Comparison of ENCODE assay signal across 1 cellular context in genomic region chr19:32691291-32691951, GRCh38.
TF ChIP-seq lines count a peak whose summit lies in the region.

Gene NUDT19 (plus strand): TSS chr19:32691821. CDS start chr19:32691961, 140 bp downstream.

TF ChIP-seq in HepG2, 621 proteins besides CTCF, POLR2A, EP300 and RAD21 (continued from another document and continues in another):
- TF ChIP-seq ELK4 (CRISPR knock-in tag; IDR thresholded peaks at IDR 0.05; ENCODE audit: borderline replicate concordance) (no peak), MXI1 (IDR thresholded peaks at IDR 0.05; ENCODE audit: borderline replicate concordance, low read depth, low read length) (0 out of 3 replicates have a peak, but pooled peaks have one; percentile 9), REXO4 (CRISPR knock-in tag; IDR thresholded peaks at IDR 0.05; ENCODE audit: borderline replicate concordance) (no peak), KLF6 (CRISPR knock-in tag; IDR thresholded peaks at IDR 0.05) (no peak), DRAP1 (CRISPR knock-in tag; IDR thresholded peaks at IDR 0.05) (peak; percentile 28; the same call in 1 of the 2 replicates), ZNF20 (CRISPR knock-in tag; IDR thresholded peaks at IDR 0.05) (no peak), ZNF589 (CRISPR knock-in tag; conservative IDR thresholded peaks at IDR 0.05) (0 out of 2 replicates have a peak, but pooled peaks have one; percentile 17), NR2C2 (CRISPR knock-in tag; IDR thresholded peaks at IDR 0.05; ENCODE audit: borderline replicate concordance) (0 out of 2 replicates have a peak, but pooled peaks have one; percentile 4), SOX6 (IDR thresholded peaks at IDR 0.05) (no peak), SOX6 (CRISPR knock-in tag; IDR thresholded peaks at IDR 0.05) (peak; percentile 51; the same call in 1 of the 2 replicates), BHLHE40 (IDR thresholded peaks at IDR 0.05; ENCODE audit: low read length) (no peak), RXRA (CRISPR knock-in tag; IDR thresholded peaks at IDR 0.05) (peak; percentile 45; the same call in 1 of the 2 replicates), ELF3 (CRISPR knock-in tag; IDR thresholded peaks at IDR 0.05) (no peak), HCFC1 (IDR thresholded peaks at IDR 0.05; ENCODE audit: low read depth, low read length) (no peak), KDM3A (CRISPR knock-in tag; IDR thresholded peaks at IDR 0.05; ENCODE audit: low read depth) (0 out of 2 replicates have a peak, but pooled peaks have one; percentile 50), SOX13 (IDR thresholded peaks at IDR 0.05) (no peak), SOX13 (CRISPR knock-in tag; conservative IDR thresholded peaks at IDR 0.05 in 1 of 2, IDR thresholded peaks at IDR 0.05 in 1 of 2) (peak in 1 of 2 experiments; percentile 52; a peak in 2 of 4 replicates), ZNF768 (CRISPR knock-in tag; IDR thresholded peaks at IDR 0.05) (no peak), CHD2 (IDR thresholded peaks at IDR 0.05; ENCODE audit: low read depth, low read length) (peak; percentile 92), ZKSCAN8 (CRISPR knock-in tag; IDR thresholded peaks at IDR 0.05; ENCODE audit: borderline replicate concordance) (no peak), ERF (CRISPR knock-in tag; IDR thresholded peaks at IDR 0.05) (no peak), SKI (IDR thresholded peaks at IDR 0.05; ENCODE audit: partially characterized antibody) (peak; percentile 7), ZBTB7B (CRISPR knock-in tag; IDR thresholded peaks at IDR 0.05) (peak; percentile 23; the same call in 1 of the 2 replicates), ZNF430 (CRISPR knock-in tag; IDR thresholded peaks at IDR 0.05) (0 out of 2 replicates have a peak, but pooled peaks have one; percentile 1), SRSF1 (optimal IDR thresholded peaks at IDR 0.05; ENCODE audit: low read depth, low read length) (no peak), GABPB1 (CRISPR knock-in tag; IDR thresholded peaks at IDR 0.05) (peak; percentile 32; the same call in 1 of the 2 replicates), RARA (CRISPR knock-in tag; IDR thresholded peaks at IDR 0.05) (peak; percentile 45), ZNF224 (CRISPR knock-in tag; IDR thresholded peaks at IDR 0.05) (no peak), SOX5 (CRISPR knock-in tag; IDR thresholded peaks at IDR 0.05; ENCODE audit: borderline replicate concordance) (0 out of 2 replicates have a peak, but pooled peaks have one; percentile 21), KLF16 (CRISPR knock-in tag; IDR thresholded peaks at IDR 0.05) (0 out of 4 replicates have a peak, but pooled peaks of 1 of the 2 experiments have one; percentile 26), TAF1 (CRISPR knock-in tag; IDR thresholded peaks at IDR 0.05) (peak; percentile 63), ZNF790 (CRISPR knock-in tag; IDR thresholded peaks at IDR 0.05; ENCODE audit: borderline replicate concordance) (no peak), NCOR1 (IDR thresholded peaks at IDR 0.05; ENCODE audit: borderline replicate concordance, low read length) (no peak), EEA1 (CRISPR knock-in tag; IDR thresholded peaks at IDR 0.05; ENCODE audit: borderline replicate concordance) (no peak), PHF20 (CRISPR knock-in tag; IDR thresholded peaks at IDR 0.05) (peak; percentile 68; the same call in 1 of the 2 replicates), PREB (CRISPR knock-in tag; IDR thresholded peaks at IDR 0.05) (no peak), ZNF619 (CRISPR knock-in tag; IDR thresholded peaks at IDR 0.05) (no peak), POGZ (CRISPR knock-in tag; IDR thresholded peaks at IDR 0.05) (peak; percentile 61), ZNF260 (CRISPR knock-in tag; IDR thresholded peaks at IDR 0.05; ENCODE audit: borderline replicate concordance, low read depth) (no peak), ZNF550 (CRISPR knock-in tag; IDR thresholded peaks at IDR 0.05; ENCODE audit: borderline replicate concordance) (no peak), HOXA3 (CRISPR knock-in tag; IDR thresholded peaks at IDR 0.05) (peak; percentile 60), ZSCAN25 (CRISPR knock-in tag; IDR thresholded peaks at IDR 0.05) (peak; percentile 15; the same call in 1 of the 2 replicates), HOXA9 (CRISPR knock-in tag; IDR thresholded peaks at IDR 0.05; ENCODE audit: borderline replicate concordance) (no peak; the same call in 1 of the 2 replicates), ZFP37 (CRISPR knock-in tag; IDR thresholded peaks at IDR 0.05; ENCODE audit: borderline replicate concordance) (peak; percentile 28; the same call in 1 of the 2 replicates), MEIS2 (CRISPR knock-in tag; IDR thresholded peaks at IDR 0.05) (no peak), YEATS2 (CRISPR knock-in tag; IDR thresholded peaks at IDR 0.05; ENCODE audit: borderline replicate concordance) (peak; percentile 56; the same call in 1 of the 2 replicates)
- TF ChIP-seq, protein P1, sequence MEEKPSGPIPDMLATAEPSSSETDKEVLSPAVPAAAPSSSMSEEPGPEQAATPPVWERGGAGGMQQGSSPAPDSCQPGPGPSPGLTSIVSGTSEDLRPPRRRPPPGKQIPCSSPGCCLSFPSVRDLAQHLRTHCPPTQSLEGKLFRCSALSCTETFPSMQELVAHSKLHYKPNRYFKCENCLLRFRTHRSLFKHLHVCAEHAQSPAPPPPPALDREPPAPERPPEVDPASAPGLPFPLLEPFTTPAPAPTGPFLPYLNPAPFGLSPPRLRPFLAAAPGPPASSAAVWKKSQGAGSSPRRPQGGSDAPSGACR (CRISPR knock-in tag; IDR thresholded peaks at IDR 0.05): peak; percentile 47; the same call in 1 of the 2 replicates
- TF ChIP-seq, protein P2, sequence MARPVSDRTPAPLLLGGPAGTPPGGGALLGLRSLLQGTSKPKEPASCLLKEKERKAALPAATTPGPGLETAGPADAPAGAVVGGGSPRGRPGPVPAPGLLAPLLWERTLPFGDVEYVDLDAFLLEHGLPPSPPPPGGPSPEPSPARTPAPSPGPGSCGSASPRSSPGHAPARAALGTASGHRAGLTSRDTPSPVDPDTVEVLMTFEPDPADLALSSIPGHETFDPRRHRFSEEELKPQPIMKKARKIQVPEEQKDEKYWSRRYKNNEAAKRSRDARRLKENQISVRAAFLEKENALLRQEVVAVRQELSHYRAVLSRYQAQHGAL (CRISPR knock-in tag; IDR thresholded peaks at IDR 0.05; ENCODE audit: not compliant biosample characterization): peak; percentile 78
- TF ChIP-seq, protein P3, sequence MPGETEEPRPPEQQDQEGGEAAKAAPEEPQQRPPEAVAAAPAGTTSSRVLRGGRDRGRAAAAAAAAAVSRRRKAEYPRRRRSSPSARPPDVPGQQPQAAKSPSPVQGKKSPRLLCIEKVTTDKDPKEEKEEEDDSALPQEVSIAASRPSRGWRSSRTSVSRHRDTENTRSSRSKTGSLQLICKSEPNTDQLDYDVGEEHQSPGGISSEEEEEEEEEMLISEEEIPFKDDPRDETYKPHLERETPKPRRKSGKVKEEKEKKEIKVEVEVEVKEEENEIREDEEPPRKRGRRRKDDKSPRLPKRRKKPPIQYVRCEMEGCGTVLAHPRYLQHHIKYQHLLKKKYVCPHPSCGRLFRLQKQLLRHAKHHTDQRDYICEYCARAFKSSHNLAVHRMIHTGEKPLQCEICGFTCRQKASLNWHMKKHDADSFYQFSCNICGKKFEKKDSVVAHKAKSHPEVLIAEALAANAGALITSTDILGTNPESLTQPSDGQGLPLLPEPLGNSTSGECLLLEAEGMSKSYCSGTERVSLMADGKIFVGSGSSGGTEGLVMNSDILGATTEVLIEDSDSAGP (CRISPR knock-in tag; IDR thresholded peaks at IDR 0.05; ENCODE audit: borderline replicate concordance): peak; percentile 72; the same call in 1 of the 2 replicates
- TF ChIP-seq, protein P4, sequence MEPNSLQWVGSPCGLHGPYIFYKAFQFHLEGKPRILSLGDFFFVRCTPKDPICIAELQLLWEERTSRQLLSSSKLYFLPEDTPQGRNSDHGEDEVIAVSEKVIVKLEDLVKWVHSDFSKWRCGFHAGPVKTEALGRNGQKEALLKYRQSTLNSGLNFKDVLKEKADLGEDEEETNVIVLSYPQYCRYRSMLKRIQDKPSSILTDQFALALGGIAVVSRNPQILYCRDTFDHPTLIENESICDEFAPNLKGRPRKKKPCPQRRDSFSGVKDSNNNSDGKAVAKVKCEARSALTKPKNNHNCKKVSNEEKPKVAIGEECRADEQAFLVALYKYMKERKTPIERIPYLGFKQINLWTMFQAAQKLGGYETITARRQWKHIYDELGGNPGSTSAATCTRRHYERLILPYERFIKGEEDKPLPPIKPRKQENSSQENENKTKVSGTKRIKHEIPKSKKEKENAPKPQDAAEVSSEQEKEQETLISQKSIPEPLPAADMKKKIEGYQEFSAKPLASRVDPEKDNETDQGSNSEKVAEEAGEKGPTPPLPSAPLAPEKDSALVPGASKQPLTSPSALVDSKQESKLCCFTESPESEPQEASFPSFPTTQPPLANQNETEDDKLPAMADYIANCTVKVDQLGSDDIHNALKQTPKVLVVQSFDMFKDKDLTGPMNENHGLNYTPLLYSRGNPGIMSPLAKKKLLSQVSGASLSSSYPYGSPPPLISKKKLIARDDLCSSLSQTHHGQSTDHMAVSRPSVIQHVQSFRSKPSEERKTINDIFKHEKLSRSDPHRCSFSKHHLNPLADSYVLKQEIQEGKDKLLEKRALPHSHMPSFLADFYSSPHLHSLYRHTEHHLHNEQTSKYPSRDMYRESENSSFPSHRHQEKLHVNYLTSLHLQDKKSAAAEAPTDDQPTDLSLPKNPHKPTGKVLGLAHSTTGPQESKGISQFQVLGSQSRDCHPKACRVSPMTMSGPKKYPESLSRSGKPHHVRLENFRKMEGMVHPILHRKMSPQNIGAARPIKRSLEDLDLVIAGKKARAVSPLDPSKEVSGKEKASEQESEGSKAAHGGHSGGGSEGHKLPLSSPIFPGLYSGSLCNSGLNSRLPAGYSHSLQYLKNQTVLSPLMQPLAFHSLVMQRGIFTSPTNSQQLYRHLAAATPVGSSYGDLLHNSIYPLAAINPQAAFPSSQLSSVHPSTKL (CRISPR knock-in tag; IDR thresholded peaks at IDR 0.05): peak; percentile 28; the same call in 1 of the 2 replicates
- TF ChIP-seq, protein P5, sequence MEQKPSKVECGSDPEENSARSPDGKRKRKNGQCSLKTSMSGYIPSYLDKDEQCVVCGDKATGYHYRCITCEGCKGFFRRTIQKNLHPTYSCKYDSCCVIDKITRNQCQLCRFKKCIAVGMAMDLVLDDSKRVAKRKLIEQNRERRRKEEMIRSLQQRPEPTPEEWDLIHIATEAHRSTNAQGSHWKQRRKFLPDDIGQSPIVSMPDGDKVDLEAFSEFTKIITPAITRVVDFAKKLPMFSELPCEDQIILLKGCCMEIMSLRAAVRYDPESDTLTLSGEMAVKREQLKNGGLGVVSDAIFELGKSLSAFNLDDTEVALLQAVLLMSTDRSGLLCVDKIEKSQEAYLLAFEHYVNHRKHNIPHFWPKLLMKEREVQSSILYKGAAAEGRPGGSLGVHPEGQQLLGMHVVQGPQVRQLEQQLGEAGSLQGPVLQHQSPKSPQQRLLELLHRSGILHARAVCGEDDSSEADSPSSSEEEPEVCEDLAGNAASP (CRISPR knock-in tag; IDR thresholded peaks at IDR 0.05; ENCODE audit: borderline replicate concordance): peak; percentile 58
- TF ChIP-seq, protein P6, sequence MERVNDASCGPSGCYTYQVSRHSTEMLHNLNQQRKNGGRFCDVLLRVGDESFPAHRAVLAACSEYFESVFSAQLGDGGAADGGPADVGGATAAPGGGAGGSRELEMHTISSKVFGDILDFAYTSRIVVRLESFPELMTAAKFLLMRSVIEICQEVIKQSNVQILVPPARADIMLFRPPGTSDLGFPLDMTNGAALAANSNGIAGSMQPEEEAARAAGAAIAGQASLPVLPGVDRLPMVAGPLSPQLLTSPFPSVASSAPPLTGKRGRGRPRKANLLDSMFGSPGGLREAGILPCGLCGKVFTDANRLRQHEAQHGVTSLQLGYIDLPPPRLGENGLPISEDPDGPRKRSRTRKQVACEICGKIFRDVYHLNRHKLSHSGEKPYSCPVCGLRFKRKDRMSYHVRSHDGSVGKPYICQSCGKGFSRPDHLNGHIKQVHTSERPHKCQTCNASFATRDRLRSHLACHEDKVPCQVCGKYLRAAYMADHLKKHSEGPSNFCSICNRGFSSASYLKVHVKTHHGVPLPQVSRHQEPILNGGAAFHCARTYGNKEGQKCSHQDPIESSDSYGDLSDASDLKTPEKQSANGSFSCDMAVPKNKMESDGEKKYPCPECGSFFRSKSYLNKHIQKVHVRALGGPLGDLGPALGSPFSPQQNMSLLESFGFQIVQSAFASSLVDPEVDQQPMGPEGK (CRISPR knock-in tag; IDR thresholded peaks at IDR 0.05): peak; percentile 75
- TF ChIP-seq, protein P7, sequence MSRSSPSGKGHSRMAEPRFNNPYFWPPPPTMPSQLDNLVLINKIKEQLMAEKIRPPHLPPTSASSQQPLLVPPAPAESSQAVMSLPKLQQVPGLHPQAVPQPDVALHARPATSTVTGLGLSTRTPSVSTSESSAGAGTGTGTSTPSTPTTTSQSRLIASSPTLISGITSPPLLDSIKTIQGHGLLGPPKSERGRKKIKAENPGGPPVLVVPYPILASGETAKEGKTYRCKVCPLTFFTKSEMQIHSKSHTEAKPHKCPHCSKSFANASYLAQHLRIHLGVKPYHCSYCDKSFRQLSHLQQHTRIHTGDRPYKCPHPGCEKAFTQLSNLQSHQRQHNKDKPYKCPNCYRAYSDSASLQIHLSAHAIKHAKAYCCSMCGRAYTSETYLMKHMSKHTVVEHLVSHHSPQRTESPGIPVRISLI (CRISPR knock-in tag; IDR thresholded peaks at IDR 0.05; ENCODE audit: borderline replicate concordance): no peak
